12 cellular contexts compared by ENCODE assay signal in the genomic region with DNA sequence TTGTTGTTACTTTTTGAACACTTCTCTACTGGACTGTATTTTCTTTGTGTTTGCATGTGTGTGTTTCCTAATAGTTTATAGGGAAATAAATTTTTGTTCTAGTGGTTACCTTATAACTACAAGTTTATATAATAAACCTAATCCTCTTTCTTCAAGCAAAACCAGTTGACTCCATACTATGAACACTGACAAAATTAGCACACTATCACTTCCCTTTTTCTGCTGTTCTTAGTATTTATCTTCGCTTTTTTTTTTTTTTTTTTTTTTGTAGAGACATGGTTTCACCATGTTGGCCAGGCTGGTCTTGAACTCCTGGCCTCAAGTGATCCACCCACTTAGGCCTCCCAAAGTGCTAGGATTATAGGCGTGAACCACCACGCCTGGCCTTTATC. TPM values are rescaled to one million over a fixed set of nuclear protein-coding genes. Genes with fewer than 3 reads are reported as not detected.
A peak's percentile ranks its signal among the peaks of the same experiment; 100 is the strongest.
DNase-seq lines count a peak whose midpoint lies in the region; TF ChIP-seq lines count a peak whose summit lies in the region.
"Had no signal": no experiment of that assay in that cellular context is flagged by ENCODE, and none has a peak within 500 bp of the region (broad histone marks: within the 10 kb centered on the region; RNA-seq: fewer than 3 reads in every experiment).

No MANE protein-coding gene starts in this region.

- CTCF ChIA-PET in mammary epithelial cell (lab: Charles Lee; ENCODE audit: low non-redundant PET), result no interaction called here

- no peak for TF ChIP-seq CTCF in left ventricle myocardium inferior (IDR thresholded peaks at IDR 0.05; ENCODE audit: borderline replicate concordance)
- TF ChIP-seq CTCF in right atrium auricular region (IDR thresholded peaks at IDR 0.05), result no peak
- no peak for TF ChIP-seq CTCF in mammary epithelial cell (conservative IDR thresholded peaks at IDR 0.05 in 1 of 2, IDR thresholded peaks at IDR 0.05 in 1 of 2; ENCODE audit: extremely low read depth in 1 of 2, insufficient read depth in 1 of 2, low read depth in 1 of 2, low read length in 2 of 2)
- TF ChIP-seq CTCF in transverse colon (IDR thresholded peaks at IDR 0.05), result no peak

- intact Hi-C loops in left ventricle myocardium inferior (cut with micrococcal nuclease), result no loop called here
- intact Hi-C loops in mammary epithelial cell (cut with micrococcal nuclease), result loop anchor here (1.0 to 2.0 kb wide), 2 partner anchors 23 to 31 kb away; partner anchors contain the start of gene GMNN
- intact Hi-C loops in transverse colon (cut with DNase I; ENCODE audit: low total_unique reads), result no loop called here

- in situ Hi-C loops in KBM-7 (cut with MboI; ENCODE audit: low pct_unique_long_range_greater_than_20kb, low sequenced_read_pairs) (no loop called here), mammary epithelial cell (cut with MboI; ENCODE audit: low sequenced_read_pairs in 2 of 2) (no loop called here), transverse colon (cut with MboI; ENCODE audit: low pct_ligation_motif_present in 1 of 4, low pct_unique_long_range_greater_than_20kb in 1 of 4, low sequenced_read_pairs in 3 of 4) (no loop called here)

- peak overlapping the region; percentile 74 for H3K9ac ChIP-seq in mammary epithelial cell (ENCODE audit: insufficient read depth, low read length)

- TF ChIP-seq POLR2A in transverse colon (IDR thresholded peaks at IDR 0.05), result no peak

- H3K27me3 ChIP-seq in left ventricle myocardium inferior (ENCODE audit: low read depth) (peaks cover 10% of the 10 kb centered on the region), right atrium auricular region (no peaks in the 10 kb centered on the region), mammary epithelial cell (ENCODE audit: insufficient read depth, low read length) (no peaks in the 10 kb centered on the region), transverse colon (no peaks in the 10 kb centered on the region)
- H3K27me3 ChIP-seq: heart left ventricle had no signal

- peak overlapping the region; percentile 75 for H3K4me2 ChIP-seq in mammary epithelial cell (ENCODE audit: insufficient read depth, low read depth, low read length)

- no peaks in the 10 kb centered on the region for H3K4me1 ChIP-seq in left ventricle myocardium inferior
- H3K4me1 ChIP-seq in right atrium auricular region, result no peaks in the 10 kb centered on the region
- H3K4me1 ChIP-seq in mammary epithelial cell (ENCODE audit: insufficient read depth, low read length), result peaks cover 25% of the 10 kb centered on the region
- H3K4me1 ChIP-seq in transverse colon, result peaks cover 0 to 8% (median 0%) of the 10 kb centered on the region in 4 donors

- dilution Hi-C loops in mammary epithelial cell (cut with HindIII; ENCODE audit: low sequenced_read_pairs), result loop anchor here (5.0 kb wide), 1 partner anchor 33 kb away; no protein-coding TSS in a partner anchor

- H3K9me3 ChIP-seq in left ventricle myocardium inferior (replicated peaks) (no peaks in the 10 kb centered on the region), right atrium auricular region (no peaks in the 10 kb centered on the region), mammary epithelial cell (replicated peaks; ENCODE audit: insufficient read depth, low read length) (no peaks in the 10 kb centered on the region), transverse colon (no peaks in the 10 kb centered on the region)
- H3K9me3 ChIP-seq: heart left ventricle had no signal

- 97% methylated on average over 3 of the region's 3 CpGs for WGBS in mammary epithelial cell (ENCODE audit: low coverage, missing lambda C conversion rate)
- WGBS in transverse colon (ENCODE audit: low coverage in 1 of 2), 2 donors, result 79 to 95% methylated on average over 3 of the region's 3 CpGs

- H3K27ac ChIP-seq in left ventricle myocardium inferior (replicated peaks), result peak overlapping the region; percentile 2
- H3K27ac ChIP-seq in right atrium auricular region, result no peak overlapping the region
- peak overlapping the region; percentile 97 for H3K27ac ChIP-seq in mammary epithelial cell (ENCODE audit: insufficient read depth, low read depth, low read length)
- peak overlapping the region in 3 of 4 donors; percentile 9 to 49 (median 49) for H3K27ac ChIP-seq in transverse colon

- no TSS peak for BruUV-seq in mammary epithelial cell (replicated peaks; lab: Mats Ljungman, UMichigan)

- peak overlapping the region; percentile 93 for H2AFZ ChIP-seq in mammary epithelial cell (ENCODE audit: low read depth, low read length)

- H3K79me2 ChIP-seq in mammary epithelial cell (ENCODE audit: insufficient read depth, low read length), result no peaks in the 10 kb centered on the region

- H3K4me3 ChIP-seq in left ventricle myocardium inferior, result no peak overlapping the region
- no peak overlapping the region for H3K4me3 ChIP-seq in right atrium auricular region
- peak overlapping the region in 1 of 3 experiments; percentile 10 for H3K4me3 ChIP-seq in mammary epithelial cell (replicated peaks in 1 of 3; ENCODE audit: insufficient read depth in 1 of 3, low read depth in 2 of 3, low read length in 3 of 3)
- no peak overlapping the region for H3K4me3 ChIP-seq in transverse colon
- H3K4me3 ChIP-seq: heart left ventricle had no signal

- no peaks in the 10 kb centered on the region for H4K20me1 ChIP-seq in mammary epithelial cell (ENCODE audit: insufficient read depth, low read length)

- H3K36me3 ChIP-seq in left ventricle myocardium inferior (no peaks in the 10 kb centered on the region), right atrium auricular region (no peaks in the 10 kb centered on the region), mammary epithelial cell (ENCODE audit: insufficient read depth, low read length) (no peaks in the 10 kb centered on the region), transverse colon (no peaks in the 10 kb centered on the region)
- H3K36me3 ChIP-seq: heart left ventricle had no signal

- no peak for DNase-seq in left ventricle myocardium inferior
- DNase-seq in right atrium auricular region (ENCODE audit: low spot score), result no peak
- peak; percentile 55 for DNase-seq in KBM-7
- no peak for DNase-seq in mammary epithelial cell
- no peak for DNase-seq in transverse colon
- DNase-seq in H4 (ENCODE audit: low spot score), result no peak
- no peak for DNase-seq in COR-L47 (lab: John Stamatoyannopoulos, UW)
- no peak for DNase-seq in mucosa of gallbladder (ENCODE audit: low spot score)
- DNase-seq: activated effector memory CD4-positive, alpha-beta T cell treated with anti-CD3 and anti-CD28 coated beads, Interleukin-2, amount 50 U/mL, for 16 hours; CD8-positive, alpha-beta memory T cell; NCI-H526 had no signal

- TF ChIP-seq EP300 in transverse colon (IDR thresholded peaks at IDR 0.05; ENCODE audit: low read depth), result no peak

RNA-seq across cellular contexts. Expression of gene C6orf62, which starts 25.0 kb away (rescaled TPM):
- total RNA-seq in left ventricle myocardium inferior (40.4 TPM), right atrium auricular region (10 to 100 TPM; 24.0 to 47.4 TPM), mammary epithelial cell (100 to 1,000 TPM; 112 TPM), transverse colon (10 to 100 TPM; 29.9 to 64.3 (median 40.9) TPM), mucosa of gallbladder (113 TPM)
- 53.4 TPM for polyA plus RNA-seq in mammary epithelial cell
- polyA minus RNA-seq in mammary epithelial cell, result 54.3 TPM
- total RNA-seq in H4 (2014; rRNA removed; shearing (Covaris generic)), result 115 and 120 TPM in 2 replicates

RNA-seq across cellular contexts. Expression of gene GMNN, which starts 30.8 kb away (rescaled TPM):
- 8.1 TPM for total RNA-seq in left ventricle myocardium inferior
- 1 to 10 TPM; 4.0 to 4.2 TPM for total RNA-seq in right atrium auricular region
- 10 to 100 TPM in 1 of 2 donors, 1 to 10 TPM in 1; 8.0 to 36.3 TPM for total RNA-seq in mammary epithelial cell
- polyA plus RNA-seq in mammary epithelial cell, result 43.7 TPM
- polyA minus RNA-seq in mammary epithelial cell, result 14.9 TPM
- total RNA-seq in transverse colon, result 10 to 100 TPM in 3 of 4 donors, 1 to 10 TPM in 1; 8.2 to 45.7 (median 23.2) TPM
- total RNA-seq in H4 (2014; rRNA removed; shearing (Covaris generic)), result 67.2 and 75.9 TPM in 2 replicates
- 10.8 TPM for total RNA-seq in mucosa of gallbladder

RNA-seq across cellular contexts. Expression of gene ARMH2, which starts 54.8 kb away (rescaled TPM):
- total RNA-seq in left ventricle myocardium inferior (not detected), right atrium auricular region (not detected), mammary epithelial cell (not detected), transverse colon (not detected), mucosa of gallbladder (not detected)
- polyA plus RNA-seq in mammary epithelial cell, result not detected
- polyA minus RNA-seq in mammary epithelial cell, result not detected
- not detected in 2 replicates for total RNA-seq in H4 (2014; rRNA removed; shearing (Covaris generic))
- total RNA-seq: heart left ventricle had no signal
- polyA plus RNA-seq: heart left ventricle had no signal

Comparison
In these comparisons a context has a peak if more than half of its experiments do, and no peak if none do; other contexts are left out.
1. H3K27ac ChIP-seq: peak in left ventricle myocardium inferior (single experiment), mammary epithelial cell (single experiment) and transverse colon (3 of 4); none in right atrium auricular region (0 of 2).